ENCODE assay signal across 21 cellular contexts in genomic region chr2:215431290-215431689, GRCh38. TPM values are rescaled to one million over a fixed set of nuclear protein-coding genes. Genes with fewer than 3 reads are reported as not detected.
DNase-seq lines count a peak whose midpoint lies in the region; ATAC-seq, FAIRE-seq and TF ChIP-seq lines count a peak whose summit lies in the region.
"Had no signal": no experiment of that assay in that cellular context is flagged by ENCODE, and none has a peak within 500 bp of the region (broad histone marks: within the 10 kb centered on the region; RNA-seq: fewer than 3 reads in every experiment).

No MANE protein-coding gene starts in this region.

- no peaks in the 10 kb centered on the region for H3K9me1 ChIP-seq in endothelial cell of umbilical vein (replicated peaks; ENCODE audit: control insufficient read depth, extremely low read depth, insufficient read depth, low read length)

- CTCF ChIA-PET in MCF 10A (lab: Yijun Ruan, JAX) (interaction anchor here (0.6 to 1.1 kb wide), 8 partner anchors 11 to 1387 kb away, joined by 3 to 4 read pairs (median 3); no protein-coding TSS in a partner anchor), endothelial cell of umbilical vein (lab: Charles Lee) (interaction anchor here (0.5 to 2.1 kb wide), 3 partner anchors 20 to 500 kb away, joined by 3 to 6 read pairs (median 4); no protein-coding TSS in a partner anchor)

- no peak overlapping the region for H3K4me3 Mint-ChIP-seq in MCF 10A (ENCODE audit: unreplicated experiment)
- no peak overlapping the region for H3K4me3 Mint-ChIP-seq in mesothelial cell of epicardium
- H3K4me3 Mint-ChIP-seq: activated naive CD8-positive, alpha-beta T cell treated with anti-CD3 and anti-CD28 coated beads, Interleukin-2, amount 50 U/mL, for 24 hours; CD4-positive, alpha-beta memory T cell; GM23338 had no signal

- H3K36me3 Mint-ChIP-seq in MCF 10A (ENCODE audit: insufficient read depth, unreplicated experiment), result peaks cover 24% of the 10 kb centered on the region
- H3K36me3 Mint-ChIP-seq in mesothelial cell of epicardium, result peaks cover 32% of the 10 kb centered on the region

- H3K9me3 Mint-ChIP-seq in MCF 10A (ENCODE audit: unreplicated experiment), result no peaks in the 10 kb centered on the region
- H3K9me3 Mint-ChIP-seq in mesothelial cell of epicardium, result no peaks in the 10 kb centered on the region
- H3K9me3 Mint-ChIP-seq: activated naive CD8-positive, alpha-beta T cell treated with anti-CD3 and anti-CD28 coated beads, Interleukin-2, amount 50 U/mL, for 24 hours; GM23338 had no signal

- H3K27ac Mint-ChIP-seq in MCF 10A (ENCODE audit: low read depth, unreplicated experiment), result peak overlapping the region; percentile 89
- peak overlapping the region; percentile 75 for H3K27ac Mint-ChIP-seq in mesothelial cell of epicardium
- H3K27ac Mint-ChIP-seq: activated naive CD8-positive, alpha-beta T cell treated with anti-CD3 and anti-CD28 coated beads, Interleukin-2, amount 50 U/mL, for 24 hours; CD4-positive, alpha-beta memory T cell; GM23338 had no signal

- peaks cover 2% of the 10 kb centered on the region for H4K20me1 ChIP-seq in endothelial cell of umbilical vein (replicated peaks; ENCODE audit: control insufficient read depth, extremely low read depth, insufficient read depth, low read length)

- H3K9ac ChIP-seq in endothelial cell of umbilical vein (replicated peaks; ENCODE audit: extremely low read depth, insufficient read depth, low read length), result peak overlapping the region; percentile 22
- H3K9ac ChIP-seq: parathyroid adenoma had no signal

- H3K27ac ChIP-seq in breast epithelium (no peak overlapping the region), endothelial cell of umbilical vein (ENCODE audit: insufficient read depth, low read depth, low read length) (peak overlapping the region; percentile 10), upper lobe of right lung (peak overlapping the region; percentile 1)
- H3K27ac ChIP-seq: parathyroid adenoma, suprapubic skin had no signal

- intact Hi-C loops in MCF 10A (cut with micrococcal nuclease), result no loop called here
- intact Hi-C loops in breast epithelium (cut with DNase I; ENCODE audit: low total_unique reads), result no loop called here
- intact Hi-C loops in endothelial cell of umbilical vein (cut with micrococcal nuclease), result no loop called here
- intact Hi-C loops in upper lobe of right lung (cut with DNase I), result no loop called here

- ATAC-seq in upper lobe of right lung, result no peak
- no peak for ATAC-seq in HG02840 (IDR thresholded peaks at IDR 0.05; ENCODE audit: low FRiP score, unreplicated experiment)
- ATAC-seq: activated naive CD8-positive, alpha-beta T cell treated with anti-CD3 and anti-CD28 coated beads, Interleukin-2, amount 50 U/mL, for 24 hours; GM23338 had no signal

- DNase-seq in MCF 10A (ENCODE audit: unreplicated experiment) (no peak), breast epithelium (ENCODE audit: low spot score in 2 of 2) (no peak), endothelial cell of umbilical vein (ENCODE audit: low read depth, low spot score) (no peak), mesothelial cell of epicardium (ENCODE audit: low spot score in 2 of 2, unreplicated experiment in 2 of 2) (no peak), upper lobe of right lung (no peak), NCI-H510A (lab: John Stamatoyannopoulos, UW) (no peak), HuH-7 (ENCODE audit: low spot score) (no peak)
- DNase-seq: activated naive CD8-positive, alpha-beta T cell treated with anti-CD3 and anti-CD28 coated beads, Interleukin-2, amount 50 U/mL, for 24 hours; CD4-positive, alpha-beta memory T cell; DMS79; left ventricle myocardium superior; NCI-H1694; NCI-H345; stimulated activated CD8-positive, alpha-beta memory T cell treated with anti-CD3 and anti-CD28 coated beads, Interleukin-4, amount 100 ng/mL, for 48 hours; SW 1271 had no signal

- FAIRE-seq in endothelial cell of umbilical vein (lab: Jason Lieb, UNC), result no peak
- FAIRE-seq: endometrium had no signal

- no peak overlapping the region for H2AFZ ChIP-seq in endothelial cell of umbilical vein (ENCODE audit: low read depth, low read length)
- H2AFZ ChIP-seq: GM23338, parathyroid adenoma had no signal

- H3K27me3 Mint-ChIP-seq in MCF 10A (ENCODE audit: insufficient read depth, unreplicated experiment) (no peaks in the 10 kb centered on the region), mesothelial cell of epicardium (ENCODE audit: low read depth) (no peaks in the 10 kb centered on the region)

- H3K27me3 ChIP-seq in breast epithelium (no peaks in the 10 kb centered on the region), endothelial cell of umbilical vein (ENCODE audit: control insufficient read depth in 2 of 2, insufficient read depth in 2 of 2, low read length in 2 of 2) (no peaks in the 10 kb centered on the region), upper lobe of right lung (no peaks in the 10 kb centered on the region)
- H3K27me3 ChIP-seq: MG63 had no signal

- H3K4me1 Mint-ChIP-seq in MCF 10A (ENCODE audit: insufficient read depth, unreplicated experiment), result peaks cover 29% of the 10 kb centered on the region
- H3K4me1 Mint-ChIP-seq in mesothelial cell of epicardium, result peaks cover 27% of the 10 kb centered on the region

- no TSS peak for BruUV-seq in MCF 10A (replicated peaks; lab: Mats Ljungman, UMichigan)
- BruUV-seq in endothelial cell of umbilical vein (replicated peaks; lab: Mats Ljungman, UMichigan), result no TSS peak

- peaks cover 54% of the 10 kb centered on the region for H3K79me2 ChIP-seq in endothelial cell of umbilical vein (ENCODE audit: control insufficient read depth, insufficient read depth, low read length)
- H3K79me2 ChIP-seq: parathyroid adenoma had no signal

- H3K4me3 ChIP-seq in breast epithelium (no peak overlapping the region), endothelial cell of umbilical vein (replicated peaks in 1 of 3; ENCODE audit: insufficient read depth in 1 of 3, low read depth in 1 of 3, low read length in 3 of 3) (peak overlapping the region in 2 of 3 experiments; percentile 77 to 100), upper lobe of right lung (no peak overlapping the region)
- H3K4me3 ChIP-seq: GM23338, MG63, suprapubic skin had no signal

- TF ChIP-seq POLR2A in breast epithelium (IDR thresholded peaks at IDR 0.05) (no peak), endothelial cell of umbilical vein (IDR thresholded peaks at IDR 0.05; ENCODE audit: low read depth, low read length) (peak; percentile 59)

- no peaks in the 10 kb centered on the region for H3K4me1 ChIP-seq in breast epithelium
- H3K4me1 ChIP-seq in endothelial cell of umbilical vein (ENCODE audit: control insufficient read depth, extremely low read depth, insufficient read depth, low read length), result peaks cover 43% of the 10 kb centered on the region
- H3K4me1 ChIP-seq in upper lobe of right lung, result peaks cover 5% of the 10 kb centered on the region
- H3K4me1 ChIP-seq: parathyroid adenoma had no signal

- dilution Hi-C loops in endothelial cell of umbilical vein (cut with MboI; ENCODE audit: extremely low pct_ligation_motif_present, low sequenced_read_pairs), result no loop called here

- no peak for TF ChIP-seq CTCF in MCF 10A (IDR thresholded peaks at IDR 0.05; ENCODE audit: unreplicated experiment)
- TF ChIP-seq CTCF in breast epithelium (IDR thresholded peaks at IDR 0.05), result no peak
- no peak for TF ChIP-seq CTCF in endothelial cell of umbilical vein (IDR thresholded peaks at IDR 0.05; ENCODE audit: extremely low read depth in 1 of 2, insufficient read depth in 1 of 2, low read depth in 1 of 2, low read length in 2 of 2)
- TF ChIP-seq CTCF in mesothelial cell of epicardium (IDR thresholded peaks at IDR 0.05; ENCODE audit: unreplicated experiment), result no peak
- TF ChIP-seq CTCF in upper lobe of right lung (IDR thresholded peaks at IDR 0.05), result no peak

- peak overlapping the region; percentile 100 for H3K4me2 ChIP-seq in endothelial cell of umbilical vein (ENCODE audit: insufficient read depth, low read length)
- H3K4me2 ChIP-seq: GM23338 had no signal

- H3K36me3 ChIP-seq in breast epithelium, result no peaks in the 10 kb centered on the region
- H3K36me3 ChIP-seq in endothelial cell of umbilical vein (ENCODE audit: control insufficient read depth in 2 of 2, extremely low read depth in 1 of 2, insufficient read depth in 2 of 2, low read length in 2 of 2), result peaks cover 25 to 48% of the 10 kb centered on the region in 2 experiments
- peaks cover 22% of the 10 kb centered on the region for H3K36me3 ChIP-seq in upper lobe of right lung
- H3K36me3 ChIP-seq: suprapubic skin had no signal

- H3K9me3 ChIP-seq in breast epithelium, result no peaks in the 10 kb centered on the region
- no peaks in the 10 kb centered on the region for H3K9me3 ChIP-seq in endothelial cell of umbilical vein (replicated peaks; ENCODE audit: control insufficient read depth, insufficient read depth, low read length)
- H3K9me3 ChIP-seq in upper lobe of right lung, result no peaks in the 10 kb centered on the region
- H3K9me3 ChIP-seq: MG63, suprapubic skin had no signal

- POLR2A ChIA-PET in MCF 10A (lab: Yijun Ruan, JAX) (interaction anchor here (0.7 to 1.6 kb wide), 8 partner anchors 10 to 500 kb away, joined by 3 to 9 read pairs (median 4); no protein-coding TSS in a partner anchor), endothelial cell of umbilical vein (lab: Charles Lee) (interaction anchor here (0.9 kb wide), 1 partner anchor 409 kb away, joined by 3 read pairs; no protein-coding TSS in a partner anchor)

TF ChIP-seq in endothelial cell of umbilical vein, 7 proteins besides CTCF, POLR2A, EP300 and RAD21 (continues in another document):
- TF ChIP-seq JUN (IDR thresholded peaks at IDR 0.05; ENCODE audit: borderline replicate concordance, insufficient read depth, insufficient read length, low read depth) (no peak), FOS (IDR thresholded peaks at IDR 0.05; ENCODE audit: borderline replicate concordance, insufficient read depth, low read length) (no peak), GATA2 (IDR thresholded peaks at IDR 0.05; ENCODE audit: insufficient read depth, insufficient read length, low read depth, low read length) (no peak), POLR2AphosphoS5 (IDR thresholded peaks at IDR 0.05; ENCODE audit: insufficient read depth, low read depth, low read length) (no peak), MYC (IDR thresholded peaks at IDR 0.05; ENCODE audit: low read depth, low read length) (no peak)

RNA-seq across cellular contexts. Expression of gene FN1, which starts 4.6 kb away (rescaled TPM):
- total RNA-seq in MCF 10A (2022), result 564 and 636 TPM in 2 replicates
- 100 to 1,000 TPM in 2 of 3 donors, 10 to 100 TPM in 1; 74.9 to 295 (median 102) TPM for total RNA-seq in breast epithelium
- total RNA-seq in endothelial cell of umbilical vein, result 3,221 and 3,760 TPM in 2 replicates
- 3,104 and 3,740 TPM in 2 replicates for polyA plus RNA-seq in endothelial cell of umbilical vein
- 4,183 and 4,734 TPM in 2 replicates for polyA plus RNA-seq in endothelial cell of umbilical vein (2011; cell fraction: cytosol; rRNA removed)
- polyA plus RNA-seq in endothelial cell of umbilical vein (2011; cell fraction: nucleus; rRNA removed), result 6,337 and 9,411 TPM in 2 replicates
- 2,544 and 4,436 TPM in 2 replicates for polyA plus RNA-seq in endothelial cell of umbilical vein (2012)
- 7,217 and 10,015 TPM in 2 replicates for polyA minus RNA-seq in endothelial cell of umbilical vein
- not detected for polyA minus RNA-seq in endothelial cell of umbilical vein (2011; cell fraction: cytosol; rRNA and poly(A)+ RNA removed)
- polyA minus RNA-seq in endothelial cell of umbilical vein (2011; cell fraction: nucleus; rRNA and poly(A)+ RNA removed), result 4,515 and 6,029 TPM in 2 replicates
- total RNA-seq in mesothelial cell of epicardium, result 829 to 909 TPM (median 896 TPM) in 3 replicates
- total RNA-seq in upper lobe of right lung, result 955 TPM
- total RNA-seq: CD4-positive, alpha-beta memory T cell had no signal

Comparison
In these comparisons a context has a peak if more than half of its experiments do, and no peak if none do; other contexts are left out.
1. H3K27ac ChIP-seq: peak in endothelial cell of umbilical vein (single experiment) and upper lobe of right lung (single experiment); none in breast epithelium (0 of 2).
2. H3K4me3 ChIP-seq: peak in endothelial cell of umbilical vein (2 of 3); none in breast epithelium (0 of 3) and upper lobe of right lung (single experiment).